1 cellular context compared by ENCODE assay signal in genomic region chr1:245153645-245154428, GRCh38.
TF ChIP-seq lines count a peak whose summit lies in the region.

No MANE protein-coding gene starts in this region.

TF ChIP-seq in GM12878, 131 proteins besides CTCF, POLR2A, EP300 and RAD21 (continued from another document):
- no peak for TF ChIP-seq NR2F1 (conservative IDR thresholded peaks at IDR 0.05)
- no peak for TF ChIP-seq EED (IDR thresholded peaks at IDR 0.05; ENCODE audit: low read depth)
